ENCODE assay signal across 21 cellular contexts in genomic region chr16:5965321-5965720, GRCh38.
"Had no signal": no experiment of that assay in that cellular context is flagged by ENCODE, and none has a peak within 500 bp of the region (broad histone marks: within the 10 kb centered on the region; RNA-seq: fewer than 3 reads in every experiment).

No MANE protein-coding gene starts in this region.

- H3K9me3 ChIP-seq: neutrophil, psoas muscle, right lobe of liver, tibial artery, uterus had no signal

- H3K4me1 ChIP-seq: heart right ventricle, psoas muscle, right lobe of liver, tibial artery, upper lobe of left lung, uterus had no signal

- DNase-seq: cortex of kidney; dorsolateral prefrontal cortex; effector CD8-positive, alpha-beta T cell; heart right ventricle; islet precursor cell; left ventricle myocardium superior; mesenchymal stem cell; naive thymus-derived CD4-positive, alpha-beta T cell; nephron progenitor cell; psoas muscle; retina; right lobe of liver; stimulated activated CD4-positive, alpha-beta T cell treated with anti-CD3 and anti-CD28 coated beads, Interleukin-4, amount 100 ng/mL, for 1 hour; stimulated activated CD8-positive, alpha-beta memory T cell treated with anti-CD3 and anti-CD28 coated beads, Interleukin-4, amount 100 ng/mL, for 48 hours; stimulated activated naive CD8-positive, alpha-beta T cell treated with anti-CD3 and anti-CD28 coated beads, Interleukin-15, Interleukin-2, amounts not matched to agents 100 U/mL and 50 U/mL, for 24 hours; tibial artery; upper lobe of left lung; uterus had no signal

- H3K4me3 ChIP-seq: dorsolateral prefrontal cortex, heart right ventricle, lung, psoas muscle, right lobe of liver, tibial artery, upper lobe of left lung, uterus had no signal

- H3K27ac ChIP-seq: dorsolateral prefrontal cortex, heart right ventricle, neutrophil, psoas muscle, right lobe of liver, tibial artery, upper lobe of left lung, uterus had no signal

- H3K36me3 ChIP-seq: heart right ventricle, neutrophil, right lobe of liver, tibial artery, upper lobe of left lung, uterus had no signal

- H3K27me3 ChIP-seq: dorsolateral prefrontal cortex, heart right ventricle, neutrophil, right lobe of liver, tibial artery, upper lobe of left lung, uterus had no signal

- ATAC-seq: heart right ventricle; left ventricle myocardium superior; naive thymus-derived CD4-positive, alpha-beta T cell; psoas muscle; right lobe of liver; stimulated activated effector memory CD8-positive, alpha-beta T cell treated with anti-CD3 and anti-CD28 coated beads, Interleukin-12 subunit alpha, Interleukin-12 subunit beta, amount 100 ng/mL, for 72 hours; stimulated activated naive CD8-positive, alpha-beta T cell treated with anti-CD3 and anti-CD28 coated beads, Interleukin-15, Interleukin-2, amounts not matched to agents 100 U/mL and 50 U/mL, for 24 hours had no signal
